In genomic region chr15:59687831-59688230, GRCh38 we compare ENCODE assay signal across 8 cellular contexts. TPM values are rescaled to one million over a fixed set of nuclear protein-coding genes. Genes with fewer than 3 reads are reported as not detected.
DNase-seq lines count a peak whose midpoint lies in the region; ATAC-seq lines count a peak whose summit lies in the region.

No MANE protein-coding gene starts in this region.

- H3K9me3 Mint-ChIP-seq in activated T-helper 17 cell treated with anti-CD3 and anti-CD28 coated beads, Interleukin-2, amount 50 U/mL, for 72 hours, result no peaks in the 10 kb centered on the region
- no peaks in the 10 kb centered on the region for H3K9me3 Mint-ChIP-seq in stimulated activated effector memory CD8-positive, alpha-beta T cell treated with anti-CD3 and anti-CD28 coated beads, Interleukin-12 subunit alpha, Interleukin-12 subunit beta, amount 100 ng/mL, for 72 hours

- no peaks in the 10 kb centered on the region for H3K27me3 Mint-ChIP-seq in activated T-helper 17 cell treated with anti-CD3 and anti-CD28 coated beads, Interleukin-2, amount 50 U/mL, for 72 hours

- peaks cover 54% of the 10 kb centered on the region for H3K36me3 Mint-ChIP-seq in activated T-helper 17 cell treated with anti-CD3 and anti-CD28 coated beads, Interleukin-2, amount 50 U/mL, for 72 hours (ENCODE audit: low read depth)
- H3K36me3 Mint-ChIP-seq in stimulated activated effector memory CD8-positive, alpha-beta T cell treated with anti-CD3 and anti-CD28 coated beads, Interleukin-12 subunit alpha, Interleukin-12 subunit beta, amount 100 ng/mL, for 72 hours, result peaks cover 53% of the 10 kb centered on the region

- H3K27ac ChIP-seq in KOPT-K1 (ENCODE audit: low read depth, low read length, poor library complexity, severe bottlenecking), result peak overlapping the region; percentile 93

- peak overlapping the region; percentile 98 for H3K27ac Mint-ChIP-seq in activated T-helper 17 cell treated with anti-CD3 and anti-CD28 coated beads, Interleukin-2, amount 50 U/mL, for 72 hours
- H3K27ac Mint-ChIP-seq in stimulated activated effector memory CD8-positive, alpha-beta T cell treated with anti-CD3 and anti-CD28 coated beads, Interleukin-12 subunit alpha, Interleukin-12 subunit beta, amount 100 ng/mL, for 72 hours, result peak overlapping the region; percentile 90

- DNase-seq in NCI-H82 (lab: John Stamatoyannopoulos, UW) (peak; percentile 31), NCI-H82 treated with DMSO at 0.1 percent for 48 hours (lab: John Stamatoyannopoulos, UW; ENCODE audit: unreplicated experiment) (no peak), hepatic stellate cell (ENCODE audit: low spot score) (peak; percentile 30)
- DNase-seq in stimulated activated effector memory CD8-positive, alpha-beta T cell treated with anti-CD3 and anti-CD28 coated beads, Interleukin-12 subunit alpha, Interleukin-12 subunit beta, amount 100 ng/mL, for 72 hours (ENCODE audit: low spot score in 2 of 2), result no peak

- peaks cover 36% of the 10 kb centered on the region for H3K36me3 ChIP-seq in KOPT-K1 (ENCODE audit: insufficient read depth, low read length)

- no peaks in the 10 kb centered on the region for H3K9me3 ChIP-seq in KOPT-K1 (ENCODE audit: insufficient read depth, low read length, poor library complexity, severe bottlenecking)

- peak overlapping the region; percentile 95 for H3K4me3 Mint-ChIP-seq in activated T-helper 17 cell treated with anti-CD3 and anti-CD28 coated beads, Interleukin-2, amount 50 U/mL, for 72 hours
- H3K4me3 Mint-ChIP-seq in stimulated activated effector memory CD8-positive, alpha-beta T cell treated with anti-CD3 and anti-CD28 coated beads, Interleukin-12 subunit alpha, Interleukin-12 subunit beta, amount 100 ng/mL, for 72 hours, result peak overlapping the region; percentile 76

- peak; percentile 28 for ATAC-seq in activated T-helper 17 cell treated with anti-CD3 and anti-CD28 coated beads, Interleukin-2, amount 50 U/mL, for 72 hours (replicated peaks)
- ATAC-seq in stimulated activated effector memory CD8-positive, alpha-beta T cell treated with anti-CD3 and anti-CD28 coated beads, Interleukin-12 subunit alpha, Interleukin-12 subunit beta, amount 100 ng/mL, for 72 hours, result no peak
- ATAC-seq in GM18907 (IDR thresholded peaks at IDR 0.05; ENCODE audit: unreplicated experiment) (no peak), GM18502 (IDR thresholded peaks at IDR 0.05; ENCODE audit: poor library complexity, unreplicated experiment) (no peak)

- H3K4me1 Mint-ChIP-seq in activated T-helper 17 cell treated with anti-CD3 and anti-CD28 coated beads, Interleukin-2, amount 50 U/mL, for 72 hours, result peaks cover 26% of the 10 kb centered on the region
- H3K4me1 Mint-ChIP-seq in stimulated activated effector memory CD8-positive, alpha-beta T cell treated with anti-CD3 and anti-CD28 coated beads, Interleukin-12 subunit alpha, Interleukin-12 subunit beta, amount 100 ng/mL, for 72 hours, result peaks cover 27% of the 10 kb centered on the region

RNA-seq across cellular contexts. Expression of gene BNIP2, which starts 1.3 kb away (rescaled TPM):
- 10 to 100 TPM; 46.5 to 59.2 TPM for total RNA-seq in activated T-helper 17 cell treated with anti-CD3 and anti-CD28 coated beads, Interleukin-2, amount 50 U/mL, for 72 hours

RNA-seq across cellular contexts. Expression of gene GTF2A2, which starts 30.5 kb away (rescaled TPM):
- 100 to 1,000 TPM; 102 to 186 TPM for total RNA-seq in activated T-helper 17 cell treated with anti-CD3 and anti-CD28 coated beads, Interleukin-2, amount 50 U/mL, for 72 hours

Comparison
In these comparisons a context has a peak if more than half of its experiments do, and no peak if none do; other contexts are left out.
1. DNase-seq: peak in NCI-H82 (single experiment) and hepatic stellate cell (single experiment); none in NCI-H82 treated with DMSO at 0.1 percent for 48 hours (single experiment) and stimulated activated effector memory CD8-positive, alpha-beta T cell treated with anti-CD3 and anti-CD28 coated beads, Interleukin-12 subunit alpha, Interleukin-12 subunit beta, amount 100 ng/mL, for 72 hours (0 of 2).